ENCODE assay signal across 30 cellular contexts in genomic region chr2:98078699-98079098, GRCh38. TPM values are rescaled to one million over a fixed set of nuclear protein-coding genes. Genes with fewer than 3 reads are reported as not detected.
"Had no signal": no experiment of that assay in that cellular context is flagged by ENCODE, and none has a peak within 500 bp of the region (broad histone marks: within the 10 kb centered on the region; RNA-seq: fewer than 3 reads in every experiment).

No MANE protein-coding gene starts in this region.

- H3K27me3 ChIP-seq: body of pancreas, breast epithelium had no signal

- H3K9me3 ChIP-seq: adrenal gland, body of pancreas had no signal

- H3K4me3 ChIP-seq: adrenal gland, body of pancreas, breast epithelium, PC-9 had no signal

- H3K4me1 ChIP-seq: adrenal gland, breast epithelium had no signal

- H3K27ac ChIP-seq: adrenal gland, body of pancreas, breast epithelium, PC-9, VCaP had no signal

- H3K36me3 ChIP-seq: adrenal gland, breast epithelium had no signal

- DNase-seq: activated B cell treated with CpG ODN at 0.5 μM for 24 hours; activated CD4-positive, alpha-beta memory T cell treated with anti-CD3 and anti-CD28 coated beads for 36 hours; activated CD4-positive, alpha-beta T cell treated with anti-CD3 and anti-CD28 coated beads for 4 hours; activated CD4-positive, alpha-beta T cell treated with anti-CD3 and anti-CD28 coated beads, Interleukin-2, amount 50 U/mL, for 1 hour; activated CD4-positive, CD25-positive, alpha-beta regulatory T cell treated with anti-CD3 and anti-CD28 coated beads, Interleukin-2, amount 50 U/mL, for 72 hours; activated CD8-positive, alpha-beta memory T cell treated with anti-CD3 and anti-CD28 coated beads, Interleukin-2, amount 50 U/mL, for 4 hours; activated gamma-delta T cell treated with Interleukin-2 at 50 U/mL for 16 hours; activated naive CD4-positive, alpha-beta T cell treated with anti-CD3 and anti-CD28 coated beads for 36 hours; activated T-cell treated with anti-CD3 and anti-CD28 coated beads for 4 hours; activated T-cell treated with anti-CD3 and anti-CD28 coated beads, Interleukin-2, amount 50 U/mL, for 4 hours; adrenal gland; body of pancreas; Karpas-422; KBM-7; NCI-H1105; NCI-H1436; NCI-H1694; NCI-H1930; NCI-H510A; NCI-H526; NCI-H748 treated with DMSO at 0.1 percent for 48 hours; NK-92 treated with Interleukin-12 subunit alpha and Interleukin-12 subunit beta, amount 100 ng/mL, for 24 hours; Right ventricle myocardium superior had no signal

RNA-seq across cellular contexts. Expression of gene VWA3B, which starts 8.3 kb away (rescaled TPM):
- total RNA-seq: activated B cell treated with CpG ODN at 0.5 μM for 24 hours; activated CD4-positive, alpha-beta memory T cell treated with anti-CD3 and anti-CD28 coated beads for 36 hours; activated naive CD4-positive, alpha-beta T cell treated with anti-CD3 and anti-CD28 coated beads, Interleukin-2, amount 50 U/mL, for 72 hours; activated T-cell treated with anti-CD3 and anti-CD28 coated beads, Interleukin-2, amount 50 U/mL, for 4 hours; activated T-helper 1 cell treated with anti-CD3 and anti-CD28 coated beads, Interleukin-12 subunit alpha, Interleukin-12 subunit beta, Interleukin-2, Interleukin-4 antibody, amounts not matched to agents 30 ng/mL and 10 ng/mL and 1 ng/mL, durations not matched to agents 14 hours and 24 hours and 36 hours; astrocyte; breast epithelium; MCF 10A; PC-9 had no signal
